In the genomic region with DNA sequence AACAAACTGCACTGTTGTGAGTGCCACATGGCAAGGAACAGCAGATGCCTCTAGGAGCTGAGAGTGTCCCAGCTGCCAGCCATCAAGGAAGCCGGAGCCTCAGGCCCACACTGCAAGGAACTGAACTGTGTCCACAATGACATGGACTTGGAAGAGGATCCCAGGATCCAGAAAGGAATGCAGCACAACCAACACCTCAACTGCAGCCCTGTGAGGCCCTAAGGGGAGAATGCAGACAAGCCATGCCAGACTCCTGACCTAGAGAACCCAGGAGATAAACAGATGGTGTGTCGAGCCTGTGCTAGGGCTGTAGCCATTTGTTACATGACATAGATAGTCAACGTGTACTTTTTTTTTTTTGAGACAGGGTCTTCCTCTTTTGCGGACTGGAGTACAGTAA, we compare ENCODE assay signal across 15 cellular contexts.
"Had no signal": no experiment of that assay in that cellular context is flagged by ENCODE, and none has a peak within 500 bp of the region (broad histone marks: within the 10 kb centered on the region; RNA-seq: fewer than 3 reads in every experiment).

No MANE protein-coding gene starts in this region.

- H3K27ac Mint-ChIP-seq: dendritic cell treated with granulocyte-macrophage colony-stimulating factor and Interleukin-4, amounts not matched to agents 40 ng/mL and 50 ng/mL, for 4 days had no signal

- H3K4me1 Mint-ChIP-seq: neural crest cell had no signal

- DNase-seq: cerebellar nuclear complex; heart right ventricle; kidney; left cardiac atrium; mucosa of descending colon; naive thymus-derived CD8-positive, alpha-beta T cell; small intestine; stimulated activated CD4-positive, alpha-beta T cell treated with anti-CD3 and anti-CD28 coated beads, Interleukin-2, amount 100 ng/mL, for 48 hours; stimulated activated naive CD4-positive, alpha-beta T cell treated with Interleukin-2 at 50 U/mL for 16 hours had no signal

- H3K27me3 Mint-ChIP-seq: dendritic cell treated with granulocyte-macrophage colony-stimulating factor and Interleukin-4, amounts not matched to agents 40 ng/mL and 50 ng/mL, for 4 days had no signal

- H3K4me3 Mint-ChIP-seq: dendritic cell treated with granulocyte-macrophage colony-stimulating factor and Interleukin-4, amounts not matched to agents 40 ng/mL and 50 ng/mL, for 4 days; naive thymus-derived CD8-positive, alpha-beta T cell; neural crest cell had no signal

- H3K4me1 ChIP-seq: heart right ventricle, upper lobe of left lung had no signal

- H3K27ac ChIP-seq: heart right ventricle, ovary, upper lobe of left lung, vagina had no signal

- ATAC-seq: heart right ventricle; left cardiac atrium; mucosa of descending colon; naive thymus-derived CD8-positive, alpha-beta T cell had no signal

- H3K36me3 ChIP-seq: heart right ventricle, ovary, upper lobe of left lung, vagina had no signal

- H3K9me3 ChIP-seq: ovary, vagina had no signal

- H3K27me3 ChIP-seq: ovary, upper lobe of left lung, vagina had no signal

- H3K4me3 ChIP-seq: heart right ventricle, lung, mucosa of descending colon, ovary, upper lobe of left lung, vagina had no signal
